30 cellular contexts compared by ENCODE assay signal in the genomic region with DNA sequence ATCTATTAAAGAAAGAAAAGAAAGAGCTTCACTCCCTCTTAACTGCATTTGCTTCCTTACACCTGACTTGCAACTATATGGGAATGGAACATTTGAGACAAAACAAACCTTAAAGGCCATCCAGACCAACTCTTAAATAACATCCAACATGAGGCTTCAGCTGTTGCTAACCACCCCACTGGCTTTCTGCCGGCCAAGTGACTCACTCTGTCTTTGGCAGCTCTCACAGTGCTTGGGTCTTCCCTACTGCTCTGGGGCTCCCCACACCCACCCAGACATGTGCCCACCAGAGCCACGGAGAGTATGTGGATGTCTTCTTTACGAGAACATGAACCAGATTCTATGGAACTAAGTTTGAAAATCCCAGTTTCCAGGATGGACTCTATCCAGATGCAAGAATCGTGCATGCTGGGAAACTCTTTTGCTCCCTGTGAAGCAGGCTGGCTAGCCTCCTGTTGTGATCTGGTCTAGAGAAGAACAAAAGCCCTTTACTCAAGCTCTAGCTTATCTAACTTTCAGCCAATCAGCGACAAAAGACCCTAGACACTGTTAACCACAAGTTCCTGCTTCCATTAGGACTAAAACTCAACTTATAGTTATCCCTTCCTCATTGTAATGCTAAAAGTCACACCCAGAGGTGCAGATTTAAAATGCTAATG.
DNase-seq lines count a peak whose midpoint lies in the region; ATAC-seq and TF ChIP-seq lines count a peak whose summit lies in the region.
"Had no signal": no experiment of that assay in that cellular context is flagged by ENCODE, and none has a peak within 500 bp of the region (broad histone marks: within the 10 kb centered on the region; RNA-seq: fewer than 3 reads in every experiment).

No MANE protein-coding gene starts in this region.

- H3K9me3 ChIP-seq in left lung (peaks cover 0 to 3% of the 10 kb centered on the region in 2 donors), spleen (no peaks in the 10 kb centered on the region)
- H3K9me3 ChIP-seq: suprapubic skin, upper lobe of right lung had no signal

- no peak for TF ChIP-seq POLR2A in spleen (IDR thresholded peaks at IDR 0.05)

- H3K27ac ChIP-seq in left lung (no peak overlapping the region), spleen (no peak overlapping the region)
- H3K27ac ChIP-seq: SJSA1, suprapubic skin, upper lobe of right lung had no signal

- H3K4me1 ChIP-seq in left lung, result no peaks in the 10 kb centered on the region
- no peaks in the 10 kb centered on the region for H3K4me1 ChIP-seq in spleen
- H3K4me1 ChIP-seq: SJSA1, suprapubic skin, upper lobe of right lung had no signal

- H3K27me3 ChIP-seq in left lung, result peaks cover 0 to 22% of the 10 kb centered on the region in 2 donors
- H3K27me3 ChIP-seq in spleen (replicated peaks in 1 of 7), result no peaks in the 10 kb centered on the region
- H3K27me3 ChIP-seq: SJSA1 had no signal

- H3K4me3 ChIP-seq in choroid plexus epithelial cell (ENCODE audit: low read depth, low read length) (no peak overlapping the region), left lung (no peak overlapping the region), spleen (no peak overlapping the region)
- H3K4me3 ChIP-seq: GM12878, SJSA1, suprapubic skin, upper lobe of right lung had no signal

- no peaks in the 10 kb centered on the region for H3K36me3 ChIP-seq in left lung
- H3K36me3 ChIP-seq in spleen, result no peaks in the 10 kb centered on the region
- H3K36me3 ChIP-seq: SJSA1, suprapubic skin, upper lobe of right lung had no signal

- intact Hi-C loops in left lung (cut with DNase I), result no loop called here
- intact Hi-C loops in spleen (cut with DNase I; ENCODE audit: low total_unique reads), result no loop called here

- WGBS in spleen, 5 donors, result 58 to 72% (median 69%) methylated on average over 5 of the region's 5 CpGs

- DNase-seq in HT1080 (ENCODE audit: low read depth), result peak; percentile 27
- peak; percentile 13 for DNase-seq in choroid plexus epithelial cell (ENCODE audit: low read depth)
- DNase-seq in left lung, result no peak
- DNase-seq in spleen, result peak; percentile 18
- DNase-seq in stimulated activated CD4-positive, alpha-beta T cell treated with anti-CD3 and anti-CD28 coated beads, Interleukin-4, amount 100 ng/mL, for 4 hours, result no peak
- DNase-seq in activated CD8-positive, alpha-beta memory T cell treated with anti-CD3 and anti-CD28 coated beads for 24 hours, result no peak
- DNase-seq: activated CD4-positive, alpha-beta T cell treated with anti-CD3 and anti-CD28 coated beads, Interleukin-2, amount 50 U/mL, for 48 hours; activated CD8-positive, alpha-beta memory T cell treated with anti-CD3 and anti-CD28 coated beads, Interleukin-2, amount 50 U/mL, for 48 hours; Calu3; cortex of kidney; foreskin melanocyte; GOT3; KG1; left colon; natural killer cell; NCI-H1417 treated with DMSO at 0.1 percent for 48 hours; NCI-H446; NCI-H774; retina; stimulated activated CD4-positive, alpha-beta T cell treated with anti-CD3 and anti-CD28 coated beads, Interleukin-4, amount 100 ng/mL, for 1 hour; T-cell; upper lobe of right lung had no signal

- peak; percentile 59 for ATAC-seq in left lung
- ATAC-seq in HG02973 (IDR thresholded peaks at IDR 0.05; ENCODE audit: unreplicated experiment), result no peak
- ATAC-seq: activated CD4-positive, CD25-positive, alpha-beta regulatory T cell treated with anti-CD3 and anti-CD28 coated beads, Interleukin-2, amount 50 U/mL, for 24 hours; activated T-helper 17 cell treated with anti-CD3 and anti-CD28 coated beads, Interleukin-2, amount 50 U/mL, for 72 hours; esophagus mucosa; GM12878; left colon; natural killer cell; stimulated activated effector memory CD8-positive, alpha-beta T cell treated with anti-CD3 and anti-CD28 coated beads, Interleukin-12 subunit alpha, Interleukin-12 subunit beta, amount 100 ng/mL, for 72 hours; T-cell; upper lobe of right lung had no signal

- TF ChIP-seq CTCF in choroid plexus epithelial cell (conservative IDR thresholded peaks at IDR 0.05; ENCODE audit: low read depth, low read length) (no peak), left lung (IDR thresholded peaks at IDR 0.05) (no peak), spleen (IDR thresholded peaks at IDR 0.05 in 8 of 11, conservative IDR thresholded peaks at IDR 0.05 in 3 of 11) (no peak)

Comparison
In these comparisons a context has a peak if more than half of its experiments do, and no peak if none do; other contexts are left out.
1. DNase-seq: peak in HT1080 (single experiment), choroid plexus epithelial cell (single experiment) and spleen (single experiment); none in left lung (0 of 2), stimulated activated CD4-positive, alpha-beta T cell treated with anti-CD3 and anti-CD28 coated beads, Interleukin-4, amount 100 ng/mL, for 4 hours (0 of 2) and activated CD8-positive, alpha-beta memory T cell treated with anti-CD3 and anti-CD28 coated beads for 24 hours (single experiment).